Comparison of ENCODE assay signal across 11 cellular contexts in the genomic region with DNA sequence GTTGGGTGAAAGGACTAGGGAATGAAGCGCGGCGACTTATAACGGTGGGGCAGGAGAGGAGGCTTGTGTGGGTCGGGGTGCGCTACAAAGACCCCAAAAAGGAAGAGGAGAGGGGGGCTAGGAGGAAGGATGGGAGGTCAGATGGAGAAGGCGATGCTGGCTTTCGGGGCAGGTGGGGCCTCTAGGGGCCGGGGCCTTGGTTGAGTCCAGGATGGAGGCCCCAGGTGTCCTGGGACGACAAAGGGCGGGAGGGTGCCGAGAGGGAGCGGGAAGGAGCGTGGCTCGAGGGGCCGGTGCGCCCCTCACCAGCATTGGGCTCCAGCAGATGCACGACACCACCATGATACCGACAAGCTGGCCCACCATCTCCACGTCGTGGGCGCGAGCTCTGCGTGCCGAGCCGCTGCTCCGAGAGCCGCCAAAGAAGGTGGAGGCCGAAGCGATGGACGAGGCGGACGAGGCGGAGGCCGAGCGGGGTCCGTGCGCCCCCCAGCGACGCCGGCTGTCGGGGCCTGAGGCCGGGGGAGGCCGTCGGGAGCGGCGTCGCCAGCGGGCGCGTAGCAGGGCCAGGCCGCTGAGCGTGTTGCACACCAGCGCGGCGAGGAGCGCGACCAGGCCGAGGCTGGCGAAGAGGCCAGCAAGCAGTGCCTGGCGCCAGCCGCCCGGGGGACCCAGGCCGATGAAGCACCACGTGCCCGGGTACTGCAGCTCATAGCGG. TPM values are rescaled to one million over a fixed set of nuclear protein-coding genes. Genes with fewer than 3 reads are reported as not detected.
DNase-seq lines count a peak whose midpoint lies in the region; ATAC-seq and TF ChIP-seq lines count a peak whose summit lies in the region.
"Had no signal": no experiment of that assay in that cellular context is flagged by ENCODE, and none has a peak within 500 bp of the region (broad histone marks: within the 10 kb centered on the region; RNA-seq: fewer than 3 reads in every experiment).

No MANE protein-coding gene starts in this region.

- H3K9me3 Mint-ChIP-seq in CD8-positive, alpha-beta memory T cell, result no peaks in the 10 kb centered on the region

- DNase-seq in CD8-positive, alpha-beta memory T cell, result peak in 1 of 5 donors; percentile 12
- peak; percentile 69 for DNase-seq in GM20000 (ENCODE audit: low spot score)
- DNase-seq in body of pancreas, result no peak
- peak in 1 of 3 donors; percentile 51 for DNase-seq in mucosa of descending colon
- no peak for DNase-seq in NCI-H446 treated with DMSO at 0.1 percent for 48 hours (lab: John Stamatoyannopoulos, UW)
- DNase-seq in NK-92 (lab: John Stamatoyannopoulos, UW; ENCODE audit: unreplicated experiment), result no peak
- no peak for DNase-seq in Ammon's horn (ENCODE audit: low spot score)

- POLR2A ChIA-PET in CD8-positive, alpha-beta memory T cell (lab: Charles Lee), result interaction anchor here (0.5 to 0.7 kb wide), 3 partner anchors 7 to 55 kb away, joined by 3 to 5 read pairs (median 3); no protein-coding TSS in a partner anchor

- intact Hi-C loops in body of pancreas (cut with DNase I) (no loop called here), mucosa of descending colon (cut with DNase I, micrococcal nuclease) (no loop called here)

- peaks cover 20 to 44% (median 30%) of the 10 kb centered on the region in 3 donors for H3K4me1 Mint-ChIP-seq in CD8-positive, alpha-beta memory T cell

- H3K9me3 ChIP-seq in CD8-positive, alpha-beta memory T cell (ENCODE audit: low read length), result no peaks in the 10 kb centered on the region
- no peaks in the 10 kb centered on the region for H3K9me3 ChIP-seq in body of pancreas
- H3K9me3 ChIP-seq in mucosa of descending colon, result no peaks in the 10 kb centered on the region
- H3K9me3 ChIP-seq: gastroesophageal sphincter had no signal

- H3K36me3 ChIP-seq in CD8-positive, alpha-beta memory T cell (ENCODE audit: insufficient read depth, low read length), result peaks cover 4% of the 10 kb centered on the region
- H3K36me3 ChIP-seq in body of pancreas (replicated peaks in 1 of 2; ENCODE audit: insufficient read depth in 1 of 2, low read depth in 2 of 2), result peaks cover 0 to 8% of the 10 kb centered on the region in 2 donors
- H3K36me3 ChIP-seq in mucosa of descending colon (ENCODE audit: low read depth), result no peaks in the 10 kb centered on the region

- peaks cover 2 to 33% (median 7%) of the 10 kb centered on the region in 3 donors for H3K36me3 Mint-ChIP-seq in CD8-positive, alpha-beta memory T cell

- 8 to 24% methylated on average over 37 to 66 of the region's 67 CpGs for WGBS in body of pancreas, 2 donors

- H3K4me3 Mint-ChIP-seq in CD8-positive, alpha-beta memory T cell, result peak overlapping the region in 6 of 7 donors; percentile 50 to 85 (median 65)

- no peak for TF ChIP-seq CTCF in GM20000 (IDR thresholded peaks at IDR 0.05; ENCODE audit: extremely low read depth, missing control alignments)
- no peak for TF ChIP-seq CTCF in body of pancreas (IDR thresholded peaks at IDR 0.05)
- no peak for TF ChIP-seq CTCF in mucosa of descending colon (IDR thresholded peaks at IDR 0.05)

- peaks cover 33% of the 10 kb centered on the region for H3K4me1 ChIP-seq in CD8-positive, alpha-beta memory T cell (ENCODE audit: insufficient read depth, low read length)
- peaks cover 39% of the 10 kb centered on the region for H3K4me1 ChIP-seq in body of pancreas
- peaks cover 34% of the 10 kb centered on the region for H3K4me1 ChIP-seq in mucosa of descending colon (ENCODE audit: low read depth)

- no peak overlapping the region for H3K4me3 ChIP-seq in CD8-positive, alpha-beta memory T cell (ENCODE audit: low read length)
- H3K4me3 ChIP-seq in body of pancreas (no peak overlapping the region), mucosa of descending colon (no peak overlapping the region)

- H3K27ac ChIP-seq in CD8-positive, alpha-beta memory T cell (ENCODE audit: low read depth, low read length), result no peak overlapping the region
- no peak overlapping the region for H3K27ac ChIP-seq in body of pancreas
- H3K27ac ChIP-seq: cardiac muscle cell had no signal

- H3K27me3 Mint-ChIP-seq in CD8-positive, alpha-beta memory T cell, result peaks cover 19 to 25% of the 10 kb centered on the region in 2 donors

- ATAC-seq in body of pancreas (peak; percentile 18), mucosa of descending colon (peak; percentile 1), HG03520 (IDR thresholded peaks at IDR 0.05; ENCODE audit: unreplicated experiment) (no peak)

- no peak for TF ChIP-seq POLR2A in body of pancreas (IDR thresholded peaks at IDR 0.05)

- H3K27ac Mint-ChIP-seq in CD8-positive, alpha-beta memory T cell, result peak overlapping the region in 2 of 8 donors; percentile 10 to 34

- H3K27me3 ChIP-seq in CD8-positive, alpha-beta memory T cell (ENCODE audit: insufficient read depth, low read length, poor library complexity, severe bottlenecking), result peaks cover 23% of the 10 kb centered on the region
- peaks cover 0 to 15% of the 10 kb centered on the region in 2 donors for H3K27me3 ChIP-seq in body of pancreas
- H3K27me3 ChIP-seq: cardiac muscle cell had no signal

- CTCF ChIA-PET in CD8-positive, alpha-beta memory T cell (lab: Charles Lee), result interaction anchor here (0.6 to 2.7 kb wide), 23 partner anchors 8 to 348 kb away, joined by 3 to 18 read pairs (median 4); a partner anchor contains a TSS

RNA-seq across cellular contexts. Expression of a gene that starts 1.9 kb away (rescaled TPM):
- total RNA-seq in CD8-positive, alpha-beta memory T cell, result not detected
- not detected for polyA plus RNA-seq in CD8-positive, alpha-beta memory T cell
- total RNA-seq in body of pancreas, result 1 to 10 TPM in 1 of 2 donors, not detected in 1; 3.6 TPM
- 1 to 10 TPM in 1 of 3 donors, under 1 TPM in 2; 0.41 to 1.2 (median 0.63) TPM for total RNA-seq in mucosa of descending colon
- total RNA-seq: Right ventricle myocardium superior had no signal

RNA-seq across cellular contexts. Expression of a gene that starts 22.7 kb away (rescaled TPM):
- 10 to 100 TPM; 32.7 to 36.7 TPM for total RNA-seq in CD8-positive, alpha-beta memory T cell
- 43.4 TPM for polyA plus RNA-seq in CD8-positive, alpha-beta memory T cell
- total RNA-seq in body of pancreas (100 to 1,000 TPM in 1 of 2 donors, 10 to 100 TPM in 1; 34.5 to 120 TPM), mucosa of descending colon (100 to 1,000 TPM; 199 to 374 (median 300) TPM)

RNA-seq across cellular contexts. Expression of a gene that starts 40.1 kb away (rescaled TPM):
- total RNA-seq in CD8-positive, alpha-beta memory T cell, result 100 to 1,000 TPM; 177 to 205 TPM
- polyA plus RNA-seq in CD8-positive, alpha-beta memory T cell, result 86.6 TPM
- total RNA-seq in body of pancreas (10 to 100 TPM; 82.5 to 83.4 TPM), mucosa of descending colon (100 to 1,000 TPM in 1 of 3 donors, 10 to 100 TPM in 2; 30.1 to 117 (median 42.0) TPM)

RNA-seq across cellular contexts. Expression of a gene that starts 45.0 kb away (rescaled TPM):
- total RNA-seq in CD8-positive, alpha-beta memory T cell, result 100 to 1,000 TPM in 1 of 2 experiments, 10 to 100 TPM in 1; 98.6 to 103 TPM
- 385 TPM for polyA plus RNA-seq in CD8-positive, alpha-beta memory T cell
- total RNA-seq in body of pancreas (10 to 100 TPM; 24.4 to 33.2 TPM), mucosa of descending colon (100 to 1,000 TPM; 104 to 110 (median 107) TPM)

RNA-seq across cellular contexts. Expression of a gene that starts 54.1 kb away (rescaled TPM):
- total RNA-seq in CD8-positive, alpha-beta memory T cell, result 100 to 1,000 TPM; 298 to 302 TPM
- polyA plus RNA-seq in CD8-positive, alpha-beta memory T cell, result 110 TPM
- total RNA-seq in body of pancreas (10 to 100 TPM; 32.4 to 86.7 TPM), mucosa of descending colon (10 to 100 TPM; 56.9 to 85.5 (median 66.5) TPM)
